In genomic region chr5:90224342-90224741, GRCh38 we compare ENCODE assay signal across 6 cellular contexts.
"Had no signal": no experiment of that assay in that cellular context is flagged by ENCODE, and none has a peak within 500 bp of the region (broad histone marks: within the 10 kb centered on the region; RNA-seq: fewer than 3 reads in every experiment).

No MANE protein-coding gene starts in this region.

- FAIRE-seq: H54, HepG2 had no signal

- ATAC-seq: HepG2 had no signal

- DNase-seq: GOT3, H9, HCEC 1CT, Karpas-422 had no signal
